3 cellular contexts compared by ENCODE assay signal in the genomic region with DNA sequence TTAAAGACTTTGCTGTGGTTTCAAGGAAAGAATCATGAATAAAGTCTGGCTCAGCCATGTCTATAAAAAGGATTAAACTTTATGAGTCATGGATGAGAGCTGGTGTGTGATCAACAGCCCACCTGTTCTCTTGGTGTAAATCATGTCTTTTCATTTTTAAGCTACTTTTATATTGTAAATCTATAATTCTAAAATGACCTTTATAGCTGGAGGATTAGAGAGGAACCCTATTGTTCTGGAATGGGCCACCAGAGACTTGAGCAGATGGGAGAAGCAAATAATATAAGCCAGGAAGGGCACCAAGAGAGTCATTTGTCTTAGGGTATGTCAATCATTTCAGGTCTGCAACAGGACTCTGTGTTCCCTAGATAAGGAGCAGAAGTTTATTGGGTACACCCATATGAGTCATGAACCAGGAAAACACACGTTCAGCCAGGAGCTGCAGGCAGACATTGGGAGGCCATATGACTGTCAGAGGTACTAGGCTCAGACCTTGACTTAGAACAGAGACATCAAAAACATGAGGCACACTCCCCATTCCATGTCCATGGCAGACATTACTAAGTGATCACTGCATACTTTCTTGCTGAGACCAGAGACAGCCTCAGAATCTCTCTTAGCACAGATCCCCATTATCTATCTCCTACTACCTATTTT.
TF ChIP-seq lines count a peak whose summit lies in the region.

No MANE protein-coding gene starts in this region.

TF ChIP-seq in A549, 52 proteins besides CTCF, POLR2A, EP300 and RAD21:
- TF ChIP-seq POLR2AphosphoS2 (conservative IDR thresholded peaks at IDR 0.05; ENCODE audit: low read length) (no peak), EHF (CRISPR knock-in tag; IDR thresholded peaks at IDR 0.05) (no peak)

TF ChIP-seq in WTC11, 78 proteins besides CTCF, POLR2A, EP300 and RAD21:
- TF ChIP-seq NR1H2 (CRISPR knock-in tag; IDR thresholded peaks at IDR 0.05), result no peak
- TF ChIP-seq, protein P1, sequence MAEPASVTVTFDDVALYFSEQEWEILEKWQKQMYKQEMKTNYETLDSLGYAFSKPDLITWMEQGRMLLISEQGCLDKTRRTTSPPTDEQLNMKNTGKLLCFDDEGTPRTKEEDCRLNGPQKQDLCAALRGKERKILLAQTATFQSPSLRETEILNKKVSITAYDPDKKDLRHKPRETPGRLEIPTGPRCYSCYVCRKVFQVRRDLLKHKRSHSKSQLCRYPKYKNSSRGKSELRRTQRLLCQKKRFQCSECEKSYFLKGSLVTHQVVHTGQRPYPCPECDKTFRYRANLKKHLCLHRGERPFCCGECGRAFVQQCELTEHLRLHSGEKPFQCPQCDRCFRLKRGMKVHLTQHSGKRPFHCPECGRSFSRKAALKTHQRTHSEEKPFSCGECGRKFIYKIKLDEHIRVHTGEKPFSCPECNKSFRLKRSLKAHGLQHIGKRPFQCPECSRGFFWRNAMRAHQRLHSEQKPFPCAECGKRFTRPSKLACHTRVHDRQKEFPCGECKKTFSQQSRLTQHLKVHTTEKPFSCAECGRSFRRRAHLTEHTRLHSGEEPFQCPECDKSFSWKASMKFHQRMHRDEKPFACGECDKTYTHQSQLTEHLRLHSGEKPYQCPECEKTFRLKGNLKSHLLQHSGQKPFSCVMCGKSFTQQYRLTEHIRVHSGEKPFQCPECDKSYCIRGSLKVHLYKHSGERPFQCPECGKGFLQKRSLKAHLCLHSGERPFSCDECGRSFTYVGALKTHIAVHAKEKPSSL (CRISPR knock-in tag; conservative IDR thresholded peaks at IDR 0.05), result no peak
- TF ChIP-seq, protein P2, sequence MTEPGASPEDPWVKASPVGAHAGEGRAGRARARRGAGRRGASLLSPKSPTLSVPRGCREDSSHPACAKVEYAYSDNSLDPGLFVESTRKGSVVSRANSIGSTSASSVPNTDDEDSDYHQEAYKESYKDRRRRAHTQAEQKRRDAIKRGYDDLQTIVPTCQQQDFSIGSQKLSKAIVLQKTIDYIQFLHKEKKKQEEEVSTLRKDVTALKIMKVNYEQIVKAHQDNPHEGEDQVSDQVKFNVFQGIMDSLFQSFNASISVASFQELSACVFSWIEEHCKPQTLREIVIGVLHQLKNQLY (CRISPR knock-in tag; IDR thresholded peaks at IDR 0.05), result no peak
- no peak for TF ChIP-seq FOXJ3 (CRISPR knock-in tag; IDR thresholded peaks at IDR 0.05; ENCODE audit: borderline replicate concordance)
- TF ChIP-seq, protein P3, sequence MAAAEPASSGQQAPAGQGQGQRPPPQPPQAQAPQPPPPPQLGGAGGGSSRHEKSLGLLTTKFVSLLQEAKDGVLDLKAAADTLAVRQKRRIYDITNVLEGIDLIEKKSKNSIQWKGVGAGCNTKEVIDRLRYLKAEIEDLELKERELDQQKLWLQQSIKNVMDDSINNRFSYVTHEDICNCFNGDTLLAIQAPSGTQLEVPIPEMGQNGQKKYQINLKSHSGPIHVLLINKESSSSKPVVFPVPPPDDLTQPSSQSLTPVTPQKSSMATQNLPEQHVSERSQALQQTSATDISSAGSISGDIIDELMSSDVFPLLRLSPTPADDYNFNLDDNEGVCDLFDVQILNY (CRISPR knock-in tag; IDR thresholded peaks at IDR 0.05), result no peak
- no peak for TF ChIP-seq ZNF232 (CRISPR knock-in tag; IDR thresholded peaks at IDR 0.05)
- no peak for TF ChIP-seq CREB1 (CRISPR knock-in tag; IDR thresholded peaks at IDR 0.05)
- TF ChIP-seq ATF1 (CRISPR knock-in tag; IDR thresholded peaks at IDR 0.05), result no peak
- no peak for TF ChIP-seq GRHL2 (CRISPR knock-in tag; IDR thresholded peaks at IDR 0.05; ENCODE audit: insufficient replicate concordance, severe bottlenecking)
- no peak for TF ChIP-seq ZBTB21 (CRISPR knock-in tag; IDR thresholded peaks at IDR 0.05; ENCODE audit: borderline replicate concordance)
- no peak for TF ChIP-seq GABPB1 (CRISPR knock-in tag; IDR thresholded peaks at IDR 0.05)
- no peak for TF ChIP-seq ZNF263 (CRISPR knock-in tag; IDR thresholded peaks at IDR 0.05; ENCODE audit: low read depth)
- TF ChIP-seq TEAD1 (CRISPR knock-in tag; IDR thresholded peaks at IDR 0.05), result no peak
TF ChIP-seq in WTC11: peak in this region for 0.

TF ChIP-seq in HepG2, 621 proteins besides CTCF, POLR2A, EP300 and RAD21:
- TF ChIP-seq SNAPC2 (CRISPR knock-in tag; IDR thresholded peaks at IDR 0.05) (no peak), HOXA7 (CRISPR knock-in tag; IDR thresholded peaks at IDR 0.05) (no peak), MXD4 (CRISPR knock-in tag; IDR thresholded peaks at IDR 0.05) (no peak), ZBTB8A (CRISPR knock-in tag; IDR thresholded peaks at IDR 0.05; ENCODE audit: borderline replicate concordance, low read depth) (no peak)
